Comparison of ENCODE assay signal across 1 cellular context in genomic region chr1:43935711-43936427, GRCh38.
TF ChIP-seq lines count a peak whose summit lies in the region.

No MANE protein-coding gene starts in this region.

TF ChIP-seq in WTC11, 78 proteins besides CTCF, POLR2A, EP300 and RAD21 (continued from another document):
- no peak for TF ChIP-seq AFF4 (CRISPR knock-in tag; IDR thresholded peaks at IDR 0.05; ENCODE audit: borderline replicate concordance)
- TF ChIP-seq ZNF423 (CRISPR knock-in tag; IDR thresholded peaks at IDR 0.05): peak; percentile 54
- TF ChIP-seq MAX (CRISPR knock-in tag; IDR thresholded peaks at IDR 0.05): peak; percentile 54; the same call in 1 of the 2 replicates
- TF ChIP-seq ZNF281 (CRISPR knock-in tag; IDR thresholded peaks at IDR 0.05): no peak
- TF ChIP-seq HMGA2 (CRISPR knock-in tag; IDR thresholded peaks at IDR 0.05): no peak
- no peak for TF ChIP-seq ZNF263 (CRISPR knock-in tag; IDR thresholded peaks at IDR 0.05; ENCODE audit: low read depth)
- no peak for TF ChIP-seq RELA (CRISPR knock-in tag; IDR thresholded peaks at IDR 0.05; ENCODE audit: borderline replicate concordance)
- TF ChIP-seq JAZF1 (CRISPR knock-in tag; IDR thresholded peaks at IDR 0.05): no peak
- TF ChIP-seq FOXP4 (CRISPR knock-in tag; IDR thresholded peaks at IDR 0.05): no peak
- TF ChIP-seq TEAD1 (CRISPR knock-in tag; IDR thresholded peaks at IDR 0.05): 0 out of 2 replicates have a peak, but pooled peaks have one; percentile 36
- TF ChIP-seq ZMAT4 (CRISPR knock-in tag; IDR thresholded peaks at IDR 0.05): no peak
- TF ChIP-seq NR2C2 (CRISPR knock-in tag; IDR thresholded peaks at IDR 0.05): no peak
- no peak for TF ChIP-seq TCF7 (CRISPR knock-in tag; IDR thresholded peaks at IDR 0.05; ENCODE audit: low read depth)
- no peak for TF ChIP-seq E2F4 (CRISPR knock-in tag; IDR thresholded peaks at IDR 0.05; ENCODE audit: borderline replicate concordance, low read depth)
- peak; percentile 23; the same call in 1 of the 2 replicates for TF ChIP-seq USF2 (CRISPR knock-in tag; IDR thresholded peaks at IDR 0.05)
- no peak for TF ChIP-seq IRF1 (CRISPR knock-in tag; IDR thresholded peaks at IDR 0.05)
- TF ChIP-seq ZNF121 (CRISPR knock-in tag; IDR thresholded peaks at IDR 0.05): no peak
